21 cellular contexts compared by ENCODE assay signal in the genomic region with DNA sequence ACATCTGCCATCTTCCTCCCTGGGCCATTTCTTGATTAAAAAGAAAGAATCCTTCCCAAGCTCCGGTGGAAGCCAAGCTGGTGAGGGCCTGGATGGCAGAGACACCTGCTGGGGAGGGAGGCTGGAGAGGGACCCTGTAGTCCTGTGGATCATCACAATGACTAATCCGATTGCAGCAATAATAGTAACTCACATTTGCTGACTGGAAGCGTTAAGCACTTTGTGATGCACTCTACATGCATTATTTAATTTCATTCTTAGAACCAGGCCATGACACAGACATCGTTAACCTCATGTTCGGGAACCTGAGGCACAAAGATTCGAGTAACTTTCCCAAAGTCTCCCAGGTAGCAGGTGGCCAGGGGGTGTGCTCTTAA. TPM values are rescaled to one million over a fixed set of nuclear protein-coding genes. Genes with fewer than 3 reads are reported as not detected.
"Had no signal": no experiment of that assay in that cellular context is flagged by ENCODE, and none has a peak within 500 bp of the region (broad histone marks: within the 10 kb centered on the region; RNA-seq: fewer than 3 reads in every experiment).

No MANE protein-coding gene starts in this region.

- H3K36me3 Mint-ChIP-seq: naive B cell; stimulated activated naive B cell treated with anti-CD40 and anti-IgM and Interleukin-4, amounts not matched to agents 10 μg/mL and 1 μg/mL and 100 μg/mL, for 72 hours; WTC11 had no signal

- H3K9me3 Mint-ChIP-seq: activated T-cell treated with anti-CD3 and anti-CD28 coated beads, Interleukin-2, amount 50 U/mL, for 72 hours; naive B cell; stimulated activated naive B cell treated with anti-CD40 and anti-IgM and Interleukin-4, amounts not matched to agents 10 μg/mL and 1 μg/mL and 100 μg/mL, for 72 hours; WTC11 had no signal

- H3K4me1 ChIP-seq: colonic mucosa, parathyroid adenoma had no signal

- H3K4me3 Mint-ChIP-seq: activated CD8-positive, alpha-beta T cell treated with anti-CD3 and anti-CD28 coated beads, Interleukin-2, amount 10 ng/mL, durations not matched to agents 7 days and 5 days; activated naive CD8-positive, alpha-beta T cell; activated T-cell treated with anti-CD3 and anti-CD28 coated beads, Interleukin-2, amount 50 U/mL, for 72 hours; naive B cell; stimulated activated naive B cell treated with anti-CD40 and anti-IgM and Interleukin-4, amounts not matched to agents 10 μg/mL and 1 μg/mL and 100 μg/mL, for 72 hours; T-helper 17 cell; WTC11 had no signal

- H3K4me3 ChIP-seq: colonic mucosa, esophagus squamous epithelium, gastrocnemius medialis, thyroid gland had no signal

- H3K36me3 ChIP-seq: colonic mucosa, esophagus squamous epithelium, gastrocnemius medialis, thyroid gland had no signal

- H3K27ac ChIP-seq: colonic mucosa, esophagus squamous epithelium, gastrocnemius medialis, parathyroid adenoma, thyroid gland had no signal

- H3K9me3 ChIP-seq: colonic mucosa, esophagus squamous epithelium, gastrocnemius medialis, thyroid gland had no signal

- H3K27me3 Mint-ChIP-seq: T-helper 17 cell had no signal

- ATAC-seq: activated CD8-positive, alpha-beta T cell treated with anti-CD3 and anti-CD28 coated beads, Interleukin-2, amount 10 ng/mL, durations not matched to agents 7 days and 5 days; activated T-cell treated with anti-CD3 and anti-CD28 coated beads, Interleukin-2, amount 50 U/mL, for 72 hours; gastrocnemius medialis; left lobe of liver; stimulated activated naive B cell treated with anti-CD40 and anti-IgM and Interleukin-4, amounts not matched to agents 10 μg/mL and 1 μg/mL and 100 μg/mL, for 72 hours; T-helper 17 cell; WTC11 had no signal

- DNase-seq: activated CD4-positive, alpha-beta T cell treated with anti-CD3 and anti-CD28 coated beads for 4 hours; activated CD8-positive, alpha-beta memory T cell treated with anti-CD3 and anti-CD28 coated beads, Interleukin-2, amount 50 U/mL, for 4 hours; activated CD8-positive, alpha-beta T cell treated with anti-CD3 and anti-CD28 coated beads, Interleukin-2, amount 10 ng/mL, durations not matched to agents 7 days and 5 days; activated gamma-delta T cell treated with Interleukin-2 at 50 U/mL for 16 hours; activated T-cell treated with anti-CD3 and anti-CD28 coated beads, Interleukin-2, amount 50 U/mL, for 72 hours; amniotic stem cell; central memory CD4-positive, alpha-beta T cell; colonic mucosa; esophagus squamous epithelium; gastrocnemius medialis; mammary epithelial cell; naive B cell; stimulated activated naive B cell treated with anti-CD40 and anti-IgM and Interleukin-4, amounts not matched to agents 10 μg/mL and 1 μg/mL and 100 μg/mL, for 72 hours; T-helper 17 cell; thyroid gland had no signal

- FAIRE-seq: islet of Langerhans, urothelium cell line had no signal

- H3K27ac Mint-ChIP-seq: activated CD8-positive, alpha-beta T cell treated with anti-CD3 and anti-CD28 coated beads, Interleukin-2, amount 10 ng/mL, durations not matched to agents 7 days and 5 days; activated naive CD8-positive, alpha-beta T cell; activated T-cell treated with anti-CD3 and anti-CD28 coated beads, Interleukin-2, amount 50 U/mL, for 72 hours; naive B cell; stimulated activated naive B cell treated with anti-CD40 and anti-IgM and Interleukin-4, amounts not matched to agents 10 μg/mL and 1 μg/mL and 100 μg/mL, for 72 hours; T-helper 17 cell had no signal

- H3K27me3 ChIP-seq: colonic mucosa, gastrocnemius medialis, thyroid gland had no signal

RNA-seq across cellular contexts. Expression of gene TBX2, which starts 13.8 kb away (rescaled TPM):
- total RNA-seq: activated CD8-positive, alpha-beta T cell treated with anti-CD3 and anti-CD28 coated beads, Interleukin-2, amount 10 ng/mL, durations not matched to agents 7 days and 5 days had no signal
